14 cellular contexts compared by ENCODE assay signal in the genomic region with DNA sequence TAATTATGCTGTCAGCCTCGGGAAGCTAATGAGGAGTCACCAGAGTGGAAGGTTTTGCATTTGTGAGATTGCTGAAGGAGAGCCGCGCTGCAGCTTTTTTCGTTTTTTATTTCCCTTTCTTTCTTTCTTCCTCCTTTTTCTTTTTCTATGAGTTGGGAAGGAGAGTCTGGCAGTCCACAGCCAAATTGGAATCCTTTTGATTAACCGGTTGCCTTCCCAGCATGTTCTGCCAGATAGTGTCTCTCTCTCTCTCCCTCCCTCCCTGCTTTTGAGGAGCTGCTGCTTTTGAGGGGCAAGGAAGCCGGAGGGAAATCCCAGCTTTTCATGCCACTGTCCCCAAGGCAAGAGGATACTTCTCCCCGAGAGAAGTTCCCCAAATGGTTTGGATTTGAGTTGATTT.
DNase-seq lines count a peak whose midpoint lies in the region; ATAC-seq and TF ChIP-seq lines count a peak whose summit lies in the region.
"Had no signal": no experiment of that assay in that cellular context is flagged by ENCODE, and none has a peak within 500 bp of the region (broad histone marks: within the 10 kb centered on the region; RNA-seq: fewer than 3 reads in every experiment).

No MANE protein-coding gene starts in this region.

- 16 to 21% methylated on average over 7 of the region's 7 CpGs for WGBS in GM23248 (ENCODE audit: low coverage in 1 of 2, low lambda C conversion rate in 2 of 2, missing lambda C conversion rate in 2 of 2), 2 experiments
- 8% methylated on average over 7 of the region's 7 CpGs for WGBS in hepatocyte (ENCODE audit: low lambda C conversion rate, missing lambda C conversion rate)

- DNase-seq in GM23248 (peak; percentile 39), SK-N-MC (ENCODE audit: low read depth, low spot score) (no peak), hepatocyte (ENCODE audit: low spot score) (no peak), retinal pigment epithelial cell (ENCODE audit: low read depth) (no peak), NCI-H1048 (lab: John Stamatoyannopoulos, UW) (no peak)
- DNase-seq in central memory CD4-positive, alpha-beta T cell, result no peak
- DNase-seq in activated effector memory CD4-positive, alpha-beta T cell treated with anti-CD3 and anti-CD28 coated beads, Interleukin-2, amount 50 U/mL, for 16 hours, result no peak
- DNase-seq: caudate nucleus, COR-L47, left lung, NCI-H226, RPMI8226 had no signal

- H2AFZ ChIP-seq in GM23248 (peak overlapping the region; percentile 50), hepatocyte (peak overlapping the region; percentile 47)

- H3K4me1 ChIP-seq in GM23248 (ENCODE audit: insufficient read depth), result peaks cover 22% of the 10 kb centered on the region; the same call in 1 of the 2 replicates
- peaks cover 13% of the 10 kb centered on the region for H3K4me1 ChIP-seq in hepatocyte (ENCODE audit: insufficient read depth)
- H3K4me1 ChIP-seq: left lung had no signal

- H3K27ac ChIP-seq in GM23248 (no peak overlapping the region), SK-N-MC (no peak overlapping the region), hepatocyte (no peak overlapping the region)
- H3K27ac ChIP-seq: left lung, VCaP had no signal

- peak overlapping the region; percentile 13; the same call in 1 of the 2 replicates for H3K9ac ChIP-seq in GM23248
- no peak overlapping the region for H3K9ac ChIP-seq in SK-N-MC (ENCODE audit: insufficient read length)

- H3K9me2 ChIP-seq in GM23248 (ENCODE audit: insufficient read depth) (no peaks in the 10 kb centered on the region), hepatocyte (replicated peaks; ENCODE audit: insufficient read depth) (no peaks in the 10 kb centered on the region)

- TF ChIP-seq CTCF in hepatocyte (IDR thresholded peaks at IDR 0.05; ENCODE audit: poor library complexity) (no peak), retinal pigment epithelial cell (conservative IDR thresholded peaks at IDR 0.05; ENCODE audit: low read depth, low read length) (no peak)

- no peaks in the 10 kb centered on the region for H3K9me3 ChIP-seq in GM23248 (ENCODE audit: low read depth)
- H3K9me3 ChIP-seq in SK-N-MC (ENCODE audit: low read depth, low read length), result no peaks in the 10 kb centered on the region
- no peaks in the 10 kb centered on the region for H3K9me3 ChIP-seq in hepatocyte (ENCODE audit: low read depth)
- H3K9me3 ChIP-seq: left lung had no signal

- H3K4me2 ChIP-seq in GM23248 (ENCODE audit: unreplicated experiment) (peak overlapping the region; percentile 88), hepatocyte (peak overlapping the region; percentile 73)

- no peaks in the 10 kb centered on the region for H3K79me2 ChIP-seq in GM23248 (ENCODE audit: insufficient read depth)
- H3K79me2 ChIP-seq in hepatocyte, result no peaks in the 10 kb centered on the region

- H4K20me1 ChIP-seq in GM23248 (ENCODE audit: insufficient read depth), result no peaks in the 10 kb centered on the region
- no peaks in the 10 kb centered on the region for H4K20me1 ChIP-seq in hepatocyte (ENCODE audit: insufficient read depth, poor library complexity, severe bottlenecking)

- H3K36me3 ChIP-seq in GM23248 (ENCODE audit: low read depth) (no peaks in the 10 kb centered on the region), SK-N-MC (ENCODE audit: insufficient read depth, low read length) (no peaks in the 10 kb centered on the region), hepatocyte (replicated peaks; ENCODE audit: insufficient read depth, low read depth) (no peaks in the 10 kb centered on the region)
- H3K36me3 ChIP-seq: left lung had no signal

- in situ Hi-C loops in GM23248 (cut with MboI), result no loop called here

- no peaks in the 10 kb centered on the region; the same call in 1 of the 2 replicates for H3F3A ChIP-seq in GM23248 (ENCODE audit: insufficient read depth)

- H3K27me3 ChIP-seq in GM23248 (replicated peaks; ENCODE audit: insufficient read depth) (peaks cover 10% of the 10 kb centered on the region; the same call in 1 of the 2 replicates), hepatocyte (no peaks in the 10 kb centered on the region)

- ATAC-seq in HG02610 (IDR thresholded peaks at IDR 0.05; ENCODE audit: unreplicated experiment), result no peak
- ATAC-seq: left lung had no signal

- peak overlapping the region; percentile 62 for H3K4me3 ChIP-seq in GM23248
- H3K4me3 ChIP-seq in SK-N-MC, result peak overlapping the region; percentile 55
- H3K4me3 ChIP-seq in hepatocyte, result no peak overlapping the region
- H3K4me3 ChIP-seq in retinal pigment epithelial cell (ENCODE audit: low read length), result peak overlapping the region; percentile 15
